8 cellular contexts compared by ENCODE assay signal in the genomic region with DNA sequence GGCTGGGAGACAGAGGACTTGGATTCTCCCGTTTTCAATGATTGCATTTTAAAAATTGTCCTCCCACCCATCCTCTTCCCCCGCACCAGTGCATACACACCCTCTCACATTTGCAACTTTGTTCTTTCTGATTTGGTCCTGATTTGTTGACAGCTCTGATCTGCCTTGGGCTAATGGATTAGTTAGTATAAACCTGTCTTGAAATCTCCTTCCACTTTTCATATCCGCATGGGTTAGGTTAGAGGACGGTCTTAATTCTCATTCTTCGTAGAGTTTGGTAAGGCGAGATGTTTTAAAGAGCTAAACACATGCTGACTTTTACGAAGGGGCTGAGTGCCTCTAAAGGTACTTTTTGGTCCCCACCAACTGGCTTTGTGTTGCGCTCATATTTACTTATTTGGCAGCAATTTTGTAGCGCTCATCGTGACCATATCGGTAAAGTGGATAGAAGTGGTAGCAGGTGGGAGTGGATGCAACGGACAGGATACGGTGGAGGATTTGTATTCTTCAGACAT. TPM values are rescaled to one million over a fixed set of nuclear protein-coding genes. Genes with fewer than 3 reads are reported as not detected.
DNase-seq lines count a peak whose midpoint lies in the region; ATAC-seq and TF ChIP-seq lines count a peak whose summit lies in the region.

No MANE protein-coding gene starts in this region.

- peak; percentile 13 for ATAC-seq in HG03135 (IDR thresholded peaks at IDR 0.05; ENCODE audit: unreplicated experiment)
- no peak for ATAC-seq in HG02884 (IDR thresholded peaks at IDR 0.05; ENCODE audit: unreplicated experiment)

- H3K4me1 ChIP-seq in SK-N-SH (ENCODE audit: control insufficient read depth in 1 of 2, insufficient read depth in 2 of 2, low read depth in 1 of 2, low read length in 1 of 2) = peaks cover under 1 to 4% of the 10 kb centered on the region in 2 experiments; a peak in 1 of 4 replicates
- peaks cover 0 to 37% (median 2%) of the 10 kb centered on the region in 4 donors for H3K4me1 ChIP-seq in tibial nerve

- no peak overlapping the region for H3K9ac ChIP-seq in SK-N-SH

- no peaks in the 10 kb centered on the region for H3K9me2 ChIP-seq in SK-N-SH

- TF ChIP-seq EP300 in SK-N-SH (IDR thresholded peaks at IDR 0.05; ENCODE audit: borderline replicate concordance in 1 of 2, low read depth in 1 of 2, low read length in 1 of 2) = no peak
- TF ChIP-seq EP300 in tibial nerve (IDR thresholded peaks at IDR 0.05) = peak in 1 of 2 donors; percentile 52

- CTCF ChIA-PET in SK-N-SH (lab: Yijun Ruan, JAX) = no interaction called here

- WGBS in SK-N-SH (ENCODE audit: low lambda C conversion rate) = 9% methylated on average over 13 of the region's 13 CpGs
- 1% methylated on average over 13 of the region's 13 CpGs for WGBS in tibial nerve, 2 donors

- no peak for TF ChIP-seq RAD21 in SK-N-SH (IDR thresholded peaks at IDR 0.05; ENCODE audit: low read length)

- H3K36me3 ChIP-seq in SK-N-SH (replicated peaks in 1 of 2; ENCODE audit: control insufficient read depth in 1 of 2, insufficient read depth in 2 of 2, low read length in 1 of 2) (no peaks in the 10 kb centered on the region), tibial nerve (no peaks in the 10 kb centered on the region)

- H4K20me1 ChIP-seq in SK-N-SH (ENCODE audit: insufficient read depth) = no peaks in the 10 kb centered on the region

- POLR2A ChIA-PET in SK-N-SH (lab: Yijun Ruan, JAX) = no interaction called here

- no peak for TF ChIP-seq POLR2A in tibial nerve (IDR thresholded peaks at IDR 0.05)

- H3F3A ChIP-seq in SK-N-SH (replicated peaks; ENCODE audit: insufficient read depth) = peaks cover 10% of the 10 kb centered on the region

- no peak overlapping the region for H2AFZ ChIP-seq in SK-N-SH (ENCODE audit: low read depth)

- DNase-seq in activated naive CD4-positive, alpha-beta T cell treated with Interleukin-2 at 50 U/mL for 16 hours = peak; percentile 16
- no peak for DNase-seq in activated naive CD4-positive, alpha-beta T cell (lab: John Stamatoyannopoulos, UW)
- no peak for DNase-seq in SK-N-SH
- DNase-seq in medulla oblongata (ENCODE audit: extremely low spot score) = peak; percentile 66
- DNase-seq in tibial nerve (ENCODE audit: low spot score in 2 of 2) = no peak

- no peaks in the 10 kb centered on the region for H3K79me2 ChIP-seq in SK-N-SH (ENCODE audit: insufficient read depth)

- TF ChIP-seq CTCF in SK-N-SH (IDR thresholded peaks at IDR 0.05) (no peak), tibial nerve (IDR thresholded peaks at IDR 0.05) (no peak)

- peaks cover 60% of the 10 kb centered on the region for H3K27me3 ChIP-seq in SK-N-SH (ENCODE audit: insufficient read depth)
- H3K27me3 ChIP-seq in tibial nerve = no peaks in the 10 kb centered on the region

- H3K4me2 ChIP-seq in SK-N-SH = peak overlapping the region; percentile 62

- no peaks in the 10 kb centered on the region for H3K9me3 ChIP-seq in SK-N-SH
- no peaks in the 10 kb centered on the region for H3K9me3 ChIP-seq in tibial nerve

- H3K4me3 ChIP-seq in SK-N-SH (ENCODE audit: low read depth in 2 of 2, low read length in 1 of 2) (peak overlapping the region in 1 of 2 experiments; percentile 6; a peak in 1 of 4 replicates), tibial nerve (peak overlapping the region; percentile 89 to 97 (median 92))

- H3K27ac ChIP-seq in SK-N-SH (ENCODE audit: low read depth in 2 of 2, low read length in 1 of 2) (no peak overlapping the region), cingulate gyrus (ENCODE audit: low read depth, low read length) (peak overlapping the region; percentile 91), tibial nerve (peak overlapping the region; percentile 88 to 98 (median 97))

TF ChIP-seq in SK-N-SH, 30 proteins besides CTCF, POLR2A, EP300 and RAD21:
- TF ChIP-seq NFIC (IDR thresholded peaks at IDR 0.05; ENCODE audit: borderline replicate concordance) = no peak
- peak; percentile 58; the same call in 1 of the 2 replicates for TF ChIP-seq EZH2phosphoT487 (IDR thresholded peaks at IDR 0.05; ENCODE audit: borderline replicate concordance, low read depth)
- TF ChIP-seq, protein P1, sequence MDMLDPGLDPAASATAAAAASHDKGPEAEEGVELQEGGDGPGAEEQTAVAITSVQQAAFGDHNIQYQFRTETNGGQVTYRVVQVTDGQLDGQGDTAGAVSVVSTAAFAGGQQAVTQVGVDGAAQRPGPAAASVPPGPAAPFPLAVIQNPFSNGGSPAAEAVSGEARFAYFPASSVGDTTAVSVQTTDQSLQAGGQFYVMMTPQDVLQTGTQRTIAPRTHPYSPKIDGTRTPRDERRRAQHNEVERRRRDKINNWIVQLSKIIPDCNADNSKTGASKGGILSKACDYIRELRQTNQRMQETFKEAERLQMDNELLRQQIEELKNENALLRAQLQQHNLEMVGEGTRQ (IDR thresholded peaks at IDR 0.05; ENCODE audit: borderline replicate concordance, low read depth, low read length) = no peak
- TF ChIP-seq, protein P2, sequence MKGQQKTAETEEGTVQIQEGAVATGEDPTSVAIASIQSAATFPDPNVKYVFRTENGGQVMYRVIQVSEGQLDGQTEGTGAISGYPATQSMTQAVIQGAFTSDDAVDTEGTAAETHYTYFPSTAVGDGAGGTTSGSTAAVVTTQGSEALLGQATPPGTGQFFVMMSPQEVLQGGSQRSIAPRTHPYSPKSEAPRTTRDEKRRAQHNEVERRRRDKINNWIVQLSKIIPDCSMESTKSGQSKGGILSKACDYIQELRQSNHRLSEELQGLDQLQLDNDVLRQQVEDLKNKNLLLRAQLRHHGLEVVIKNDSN (IDR thresholded peaks at IDR 0.05; ENCODE audit: borderline replicate concordance, low read depth) = no peak
- no peak for TF ChIP-seq MEF2A (IDR thresholded peaks at IDR 0.05; ENCODE audit: borderline replicate concordance, low read depth)
- no peak for TF ChIP-seq SMC3 (IDR thresholded peaks at IDR 0.05; ENCODE audit: low read depth, low read length)

RNA-seq across cellular contexts. Expression of a gene that starts 1.1 kb away (rescaled TPM):
- 0.13 TPM in 1 of 2 replicates, not detected in the other for polyA plus RNA-seq in SK-N-SH (2012; rRNA removed)
- polyA plus RNA-seq in SK-N-SH (2012; cell fraction: cytosol; rRNA removed) = 0.01 TPM in 1 of 2 replicates, not detected in the other
- polyA plus RNA-seq in SK-N-SH (2012; cell fraction: nucleus; rRNA removed) = 0.02 TPM in 1 of 2 replicates, not detected in the other
- total RNA-seq in tibial nerve = 100 to 1,000 TPM; 188 to 372 (median 296) TPM

Comparison
In these comparisons a context has a peak if more than half of its experiments do, and no peak if none do; other contexts are left out.
1. DNase-seq: peak in activated naive CD4-positive, alpha-beta T cell treated with Interleukin-2 at 50 U/mL for 16 hours (single experiment) and medulla oblongata (single experiment); none in activated naive CD4-positive, alpha-beta T cell (0 of 4), SK-N-SH (single experiment) and tibial nerve (0 of 2).
2. H3K27ac ChIP-seq: peak in cingulate gyrus (single experiment) and tibial nerve (4 of 4); none in SK-N-SH (0 of 2).